Comparison of ENCODE assay signal across 26 cellular contexts in genomic region chr6:107699191-107700015, GRCh38.
DNase-seq lines count a peak whose midpoint lies in the region; ATAC-seq and TF ChIP-seq lines count a peak whose summit lies in the region.
"Had no signal": no experiment of that assay in that cellular context is flagged by ENCODE, and none has a peak within 500 bp of the region (broad histone marks: within the 10 kb centered on the region; RNA-seq: fewer than 3 reads in every experiment).

No MANE protein-coding gene starts in this region.

- H2BK15ac ChIP-seq in IMR-90 (ENCODE audit: low read depth, low read length) = peak overlapping the region; percentile 67; the same call in 1 of the 3 replicates
- no peak overlapping the region for H2BK15ac ChIP-seq in neuronal stem cell (ENCODE audit: low read length)

- H3K79me1 ChIP-seq in IMR-90 (ENCODE audit: low read depth in 1 of 2, low read length in 2 of 2) = no peaks in the 10 kb centered on the region
- no peaks in the 10 kb centered on the region for H3K79me1 ChIP-seq in neuronal stem cell (ENCODE audit: low read depth, low read length)

- no peak for ATAC-seq in IMR-90 (ENCODE audit: low read depth)
- ATAC-seq in esophagus mucosa = peak; percentile 18
- ATAC-seq in GM21447 (IDR thresholded peaks at IDR 0.05; ENCODE audit: unreplicated experiment) = no peak
- ATAC-seq: left ventricle myocardium superior had no signal

- 90% methylated on average over 5 of the region's 17 CpGs; no CpG with 5 or more reads in 1 of the 2 experiments for WGBS in IMR-90 (ENCODE audit: extremely low coverage in 2 of 2, insufficient read length in 1 of 2), 2 experiments
- WGBS in neuronal stem cell (ENCODE audit: extremely low coverage in 2 of 2, insufficient read length in 2 of 2, insufficient replicate concordance in 1 of 2), 2 donors = no CpG with 5 or more reads among the region's 17 CpGs

- H2BK12ac ChIP-seq in neuronal stem cell (ENCODE audit: low read length) = no peak overlapping the region

- H2BK5ac ChIP-seq in IMR-90 (ENCODE audit: low read depth, low read length, poor library complexity, severe bottlenecking) = no peak overlapping the region
- no peak overlapping the region for H2BK5ac ChIP-seq in neuronal stem cell (ENCODE audit: low read length)

- DNase-seq in IMR-90 (no peak), neuronal stem cell (ENCODE audit: low spot score) (no peak), NCI-H748 (lab: John Stamatoyannopoulos, UW; ENCODE audit: unreplicated experiment) (no peak), iPS-NIHi7 (ENCODE audit: extremely low spot score) (no peak), cerebellum (ENCODE audit: low spot score) (no peak)
- DNase-seq: activated CD4-positive, alpha-beta T cell treated with anti-CD3 and anti-CD28 coated beads, Interleukin-2, amount 50 U/mL, for 4 hours; activated CD8-positive, alpha-beta memory T cell treated with anti-CD3 and anti-CD28 coated beads, Interleukin-2, amount 50 U/mL, for 48 hours; activated effector memory CD4-positive, alpha-beta T cell treated with anti-CD3 and anti-CD28 coated beads, Interleukin-2, amount 50 U/mL, for 16 hours; cerebellar nuclear complex; DMS79 treated with DMSO at 0.1 percent for 48 hours; effector CD8-positive, alpha-beta T cell; esophagus squamous epithelium; heart right ventricle; immature natural killer cell; left ventricle myocardium superior; NCI-H1048; NCI-H2029; NCI-H446 treated with DMSO at 0.1 percent for 48 hours; stimulated activated CD8-positive, alpha-beta memory T cell treated with anti-CD3 and anti-CD28 coated beads, Interleukin-4, amount 100 ng/mL, for 48 hours; T-helper 2 cell had no signal

- H4K5ac ChIP-seq in IMR-90 (ENCODE audit: low read depth, low read length) = no peak overlapping the region

- H2AFZ ChIP-seq in IMR-90 (replicated peaks; ENCODE audit: low read length, poor library complexity) (no peak overlapping the region), neuronal stem cell (ENCODE audit: low read length) (no peak overlapping the region)

- no peaks in the 10 kb centered on the region for H3K36me3 ChIP-seq in BLaER1
- H3K36me3 ChIP-seq in IMR-90 (ENCODE audit: control insufficient read depth, insufficient read depth, low read length) = no peaks in the 10 kb centered on the region
- H3K36me3 ChIP-seq in neuronal stem cell (replicated peaks in 1 of 2; ENCODE audit: control insufficient read depth in 2 of 2, insufficient read depth in 2 of 2, low read length in 2 of 2) = no peaks in the 10 kb centered on the region
- H3K36me3 ChIP-seq: ascending aorta, esophagus squamous epithelium, heart right ventricle, SJSA1 had no signal

- no peak overlapping the region for H4K8ac ChIP-seq in IMR-90 (ENCODE audit: low read depth in 2 of 2, low read length in 2 of 2)
- H4K8ac ChIP-seq in neuronal stem cell (ENCODE audit: low read depth, low read length) = no peak overlapping the region

- H3K4me1 ChIP-seq in BLaER1 (peaks cover 10% of the 10 kb centered on the region; the same call in 1 of the 2 replicates), IMR-90 (ENCODE audit: control insufficient read depth, insufficient read depth, low read length) (peaks cover 10% of the 10 kb centered on the region), neuronal stem cell (ENCODE audit: control insufficient read depth in 2 of 2, insufficient read depth in 1 of 2, low read depth in 1 of 2, low read length in 2 of 2) (peaks cover 0 to 16% of the 10 kb centered on the region in 2 donors)
- H3K4me1 ChIP-seq: ascending aorta, esophagus squamous epithelium had no signal

- no peak overlapping the region for H3K56ac ChIP-seq in IMR-90 (ENCODE audit: extremely low read depth, insufficient read depth, low read length)

- peaks cover 14% of the 10 kb centered on the region for H3K9me1 ChIP-seq in IMR-90 (ENCODE audit: insufficient read depth, low read length)

- no TSS peak for BruUV-seq in IMR-90 (replicated peaks; lab: Mats Ljungman, UMichigan)

- H2AK9ac ChIP-seq in IMR-90 (replicated peaks; ENCODE audit: low read depth, low read length, poor library complexity) = no peak overlapping the region

- in situ Hi-C loops in IMR-90 (cut with MboI; ENCODE audit: low sequenced_read_pairs) = no loop called here

- dilution Hi-C loops in IMR-90 (cut with HindIII; ENCODE audit: low sequenced_read_pairs, unreplicated experiment) = no loop called here

- H3K27me3 ChIP-seq in BLaER1 (no peaks in the 10 kb centered on the region), IMR-90 (ENCODE audit: control insufficient read depth, insufficient read depth, low read length) (no peaks in the 10 kb centered on the region), neuronal stem cell (ENCODE audit: control insufficient read depth in 3 of 3, insufficient read depth in 3 of 3, low read depth in 1 of 3, low read length in 3 of 3) (no peaks in the 10 kb centered on the region)
- H3K27me3 ChIP-seq: ascending aorta, heart right ventricle, SJSA1 had no signal

- POLR2A ChIA-PET in IMR-90 (lab: Charles Lee; ENCODE audit: unreplicated experiment) = no interaction called here

- H4K91ac ChIP-seq in IMR-90 (ENCODE audit: insufficient read depth, low read depth, low read length) = no peak overlapping the region
- no peak overlapping the region for H4K91ac ChIP-seq in neuronal stem cell (ENCODE audit: low read depth, low read length, poor library complexity)

- H3K9ac ChIP-seq in BLaER1 = no peak overlapping the region
- H3K9ac ChIP-seq in IMR-90 (ENCODE audit: low read depth, low read length) = no peak overlapping the region
- no peak overlapping the region for H3K9ac ChIP-seq in neuronal stem cell (ENCODE audit: low read depth, low read length, poor library complexity)

- CTCF ChIA-PET in IMR-90 (lab: Yijun Ruan, JAX) = interaction anchor here (1.0 kb wide), 1 partner anchor 149 kb away, joined by 8 read pairs; no protein-coding TSS in a partner anchor

- no peak for TF ChIP-seq POLR2A in IMR-90 (IDR thresholded peaks at IDR 0.05; ENCODE audit: low read depth, low read length)

- H4K20me1 ChIP-seq in BLaER1 (no peaks in the 10 kb centered on the region), IMR-90 (ENCODE audit: insufficient read depth, low read length) (no peaks in the 10 kb centered on the region)

- H3K27ac ChIP-seq in BLaER1 (no peak overlapping the region), IMR-90 (ENCODE audit: insufficient read depth, low read length) (no peak overlapping the region), neuronal stem cell (replicated peaks; ENCODE audit: low read length) (no peak overlapping the region)
- H3K27ac ChIP-seq: ascending aorta, esophagus squamous epithelium, SJSA1, VCaP had no signal

- TF ChIP-seq RAD21 in IMR-90 (IDR thresholded peaks at IDR 0.05; ENCODE audit: low read length) = no peak

- peak overlapping the region; percentile 19 for H3K4me2 ChIP-seq in BLaER1
- no peak overlapping the region for H3K4me2 ChIP-seq in IMR-90 (ENCODE audit: low read depth, low read length)
- no peak overlapping the region for H3K4me2 ChIP-seq in neuronal stem cell (ENCODE audit: insufficient read depth, low read length, poor library complexity, severe bottlenecking)

- no peak for TF ChIP-seq CTCF in IMR-90 (conservative IDR thresholded peaks at IDR 0.05; ENCODE audit: low read depth, low read length)

- H3K4ac ChIP-seq in IMR-90 (ENCODE audit: low read depth, low read length) (no peak overlapping the region), neuronal stem cell (ENCODE audit: low read length) (peak overlapping the region; percentile 6)

- peak overlapping the region; percentile 32 for H2BK120ac ChIP-seq in IMR-90 (ENCODE audit: low read depth, low read length)
- no peak overlapping the region for H2BK120ac ChIP-seq in neuronal stem cell (ENCODE audit: low read depth, low read length)

- H2AK5ac ChIP-seq in IMR-90 (ENCODE audit: low read depth, low read length) = peak overlapping the region; percentile 65; the same call in 1 of the 2 replicates
- H2AK5ac ChIP-seq in neuronal stem cell (ENCODE audit: low read depth, low read length) = no peak overlapping the region

- H3K9me3 ChIP-seq in BLaER1 = no peaks in the 10 kb centered on the region
- H3K9me3 ChIP-seq in IMR-90 (ENCODE audit: control insufficient read depth, insufficient read depth, low read length) = no peaks in the 10 kb centered on the region
- H3K9me3 ChIP-seq in neuronal stem cell (replicated peaks in 1 of 2; ENCODE audit: control insufficient read depth in 2 of 2, insufficient read depth in 1 of 2, low read depth in 1 of 2, low read length in 2 of 2) = peaks cover 0 to under 1% of the 10 kb centered on the region in 2 donors
- H3K9me3 ChIP-seq: ascending aorta, esophagus squamous epithelium, SJSA1 had no signal

- H3K14ac ChIP-seq in IMR-90 (replicated peaks; ENCODE audit: low read depth, low read length) (no peak overlapping the region), neuronal stem cell (ENCODE audit: low read length) (no peak overlapping the region)

- H3K4me3 ChIP-seq in BLaER1 (no peak overlapping the region), IMR-90 (ENCODE audit: insufficient read depth, low read depth, low read length) (no peak overlapping the region), neuronal stem cell (ENCODE audit: low read length in 2 of 2) (no peak overlapping the region)
- H3K4me3 ChIP-seq: ascending aorta, esophagus squamous epithelium, heart right ventricle, SJSA1 had no signal

- no peak overlapping the region for H3K18ac ChIP-seq in IMR-90 (ENCODE audit: low read depth, low read length)
- H3K18ac ChIP-seq in neuronal stem cell (ENCODE audit: low read length) = no peak overlapping the region

- H3K23ac ChIP-seq in IMR-90 (ENCODE audit: low read depth, low read length) = no peak overlapping the region
- H3K23ac ChIP-seq in neuronal stem cell (ENCODE audit: low read depth, low read length, poor library complexity) = no peak overlapping the region

- H2BK20ac ChIP-seq in IMR-90 (ENCODE audit: low read depth, low read length) = no peak overlapping the region

- intact Hi-C loops in IMR-90 (cut with micrococcal nuclease) = loop anchor here (1.0 to 10.0 kb wide), 3 partner anchors 24 to 565 kb away; no protein-coding TSS in a partner anchor

TF ChIP-seq in IMR-90, 13 proteins besides CTCF, POLR2A, EP300 and RAD21 (continues in another document):
- TF ChIP-seq ELK1 (IDR thresholded peaks at IDR 0.05; ENCODE audit: borderline replicate concordance, low read depth, low read length) (no peak), FOS (IDR thresholded peaks at IDR 0.05; ENCODE audit: low read depth, low read length) (no peak), SMC3 (IDR thresholded peaks at IDR 0.05; ENCODE audit: low read depth, low read length) (no peak), RCOR1 (IDR thresholded peaks at IDR 0.05; ENCODE audit: insufficient replicate concordance, low read length) (no peak), MAZ (IDR thresholded peaks at IDR 0.05; ENCODE audit: borderline replicate concordance, low read depth, low read length) (no peak)
